In the genomic region with DNA sequence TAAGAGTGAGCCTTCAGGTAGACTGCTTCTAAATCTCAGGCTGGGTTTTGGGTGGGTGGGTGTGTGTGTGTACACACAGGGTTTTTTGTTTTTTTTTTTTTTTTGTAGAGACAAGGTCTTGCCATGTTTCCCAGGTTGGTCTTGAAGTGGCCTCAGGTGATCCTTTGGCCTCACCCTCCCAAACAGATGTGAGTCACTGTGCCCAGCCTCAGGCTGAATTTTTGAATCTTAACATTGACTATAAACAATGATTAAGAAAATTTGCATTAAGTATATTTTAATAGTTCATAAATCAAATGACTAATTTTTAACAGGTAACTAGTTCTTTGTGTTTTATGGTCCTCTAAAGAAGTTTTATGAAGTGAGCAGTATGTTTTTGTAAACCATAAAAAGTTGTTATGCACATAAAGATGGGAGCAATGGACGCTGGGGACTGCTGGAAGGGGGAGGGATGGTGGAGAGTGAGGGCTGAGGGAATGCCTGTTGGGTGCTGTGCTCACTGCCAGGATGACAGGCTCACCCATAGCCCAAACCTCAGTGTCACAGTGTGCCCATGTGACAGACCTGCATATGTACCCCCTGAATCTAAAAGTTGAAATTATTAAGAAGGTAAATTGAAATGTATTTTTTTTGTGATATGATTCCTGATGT, we compare ENCODE assay signal across 38 cellular contexts.
"Had no signal": no experiment of that assay in that cellular context is flagged by ENCODE, and none has a peak within 500 bp of the region (broad histone marks: within the 10 kb centered on the region; RNA-seq: fewer than 3 reads in every experiment).

No MANE protein-coding gene starts in this region.

- H3K4me1 ChIP-seq: ascending aorta had no signal

- ATAC-seq: activated CD4-positive, alpha-beta T cell treated with anti-CD3 and anti-CD28 coated beads for 36 hours; activated CD4-positive, CD25-positive, alpha-beta regulatory T cell treated with anti-CD3 and anti-CD28 coated beads, Interleukin-2, amount 50 U/mL, for 24 hours; activated CD8-positive, alpha-beta memory T cell treated with anti-CD3 and anti-CD28 coated beads, Interleukin-2, amount 10 ng/mL, durations not matched to agents 7 days and 5 days; activated CD8-positive, alpha-beta T cell treated with anti-CD3 and anti-CD28 coated beads, Interleukin-2, amount 10 ng/mL, durations not matched to agents 7 days and 5 days; activated naive CD8-positive, alpha-beta T cell treated with anti-CD3 and anti-CD28 coated beads, Interleukin-2, amount 50 U/mL, for 24 hours; WTC11 had no signal

- H3K27me3 Mint-ChIP-seq: activated CD4-positive, alpha-beta memory T cell treated with anti-CD3 and anti-CD28 coated beads, Interleukin-2, amount 10 ng/mL, durations not matched to agents 7 days and 5 days; activated CD4-positive, alpha-beta T cell treated with anti-CD3 and anti-CD28 coated beads for 36 hours; activated CD4-positive, alpha-beta T cell treated with anti-CD3 and anti-CD28 coated beads, Interleukin-2, amount 10 ng/mL, durations not matched to agents 7 days and 5 days; activated CD8-positive, alpha-beta memory T cell treated with anti-CD3 and anti-CD28 coated beads, Interleukin-2, amount 10 ng/mL, durations not matched to agents 7 days and 5 days; activated naive CD4-positive, alpha-beta T cell treated with anti-CD3 and anti-CD28 coated beads, Interleukin-2, amount 10 ng/mL, durations not matched to agents 7 days and 5 days; activated naive CD4-positive, alpha-beta T cell treated with anti-CD3 and anti-CD28 coated beads, Interleukin-2, amount 50 U/mL, for 24 hours; activated naive CD8-positive, alpha-beta T cell; activated naive CD8-positive, alpha-beta T cell treated with anti-CD3 and anti-CD28 coated beads, Interleukin-2, amount 10 ng/mL, durations not matched to agents 7 days and 5 days; activated naive CD8-positive, alpha-beta T cell treated with anti-CD3 and anti-CD28 coated beads, Interleukin-2, amount 50 U/mL, for 24 hours; activated T-cell treated with anti-CD3 and anti-CD28 coated beads, Interleukin-2, amount 50 U/mL, for 24 hours; brain; central memory CD8-positive, alpha-beta T cell had no signal

- H3K27ac ChIP-seq: ascending aorta, cardiac muscle cell, WERI-Rb-1 had no signal

- H3K4me1 Mint-ChIP-seq: activated CD4-positive, alpha-beta memory T cell treated with anti-CD3 and anti-CD28 coated beads, Interleukin-2, amount 10 ng/mL, durations not matched to agents 7 days and 5 days; activated CD4-positive, alpha-beta T cell treated with anti-CD3 and anti-CD28 coated beads for 36 hours; activated CD4-positive, alpha-beta T cell treated with anti-CD3 and anti-CD28 coated beads, Interleukin-2, amount 10 ng/mL, durations not matched to agents 7 days and 5 days; activated CD8-positive, alpha-beta memory T cell treated with anti-CD3 and anti-CD28 coated beads, Interleukin-2, amount 10 ng/mL, durations not matched to agents 7 days and 5 days; activated naive CD4-positive, alpha-beta T cell treated with anti-CD3 and anti-CD28 coated beads, Interleukin-2, amount 10 ng/mL, durations not matched to agents 7 days and 5 days; activated naive CD4-positive, alpha-beta T cell treated with anti-CD3 and anti-CD28 coated beads, Interleukin-2, amount 50 U/mL, for 24 hours; activated naive CD8-positive, alpha-beta T cell treated with anti-CD3 and anti-CD28 coated beads, Interleukin-2, amount 10 ng/mL, durations not matched to agents 7 days and 5 days; activated naive CD8-positive, alpha-beta T cell treated with anti-CD3 and anti-CD28 coated beads, Interleukin-2, amount 50 U/mL, for 24 hours; brain; central memory CD8-positive, alpha-beta T cell; WTC11 had no signal

- H3K27me3 ChIP-seq: ascending aorta, cardiac muscle cell had no signal

- H3K4me3 ChIP-seq: ascending aorta, cardiac muscle cell had no signal

- H3K4me3 Mint-ChIP-seq: activated CD4-positive, alpha-beta memory T cell treated with anti-CD3 and anti-CD28 coated beads, Interleukin-2, amount 10 ng/mL, durations not matched to agents 7 days and 5 days; activated CD4-positive, alpha-beta T cell treated with anti-CD3 and anti-CD28 coated beads for 36 hours; activated CD4-positive, alpha-beta T cell treated with anti-CD3 and anti-CD28 coated beads, Interleukin-2, amount 10 ng/mL, durations not matched to agents 7 days and 5 days; activated CD8-positive, alpha-beta memory T cell treated with anti-CD3 and anti-CD28 coated beads, Interleukin-2, amount 10 ng/mL, durations not matched to agents 7 days and 5 days; activated CD8-positive, alpha-beta T cell treated with anti-CD3 and anti-CD28 coated beads, Interleukin-2, amount 10 ng/mL, durations not matched to agents 7 days and 5 days; activated naive CD4-positive, alpha-beta T cell treated with anti-CD3 and anti-CD28 coated beads, Interleukin-2, amount 10 ng/mL, durations not matched to agents 7 days and 5 days; activated naive CD4-positive, alpha-beta T cell treated with anti-CD3 and anti-CD28 coated beads, Interleukin-2, amount 50 U/mL, for 24 hours; activated naive CD8-positive, alpha-beta T cell; activated naive CD8-positive, alpha-beta T cell treated with anti-CD3 and anti-CD28 coated beads, Interleukin-2, amount 10 ng/mL, durations not matched to agents 7 days and 5 days; activated naive CD8-positive, alpha-beta T cell treated with anti-CD3 and anti-CD28 coated beads, Interleukin-2, amount 50 U/mL, for 24 hours; activated T-cell treated with anti-CD3 and anti-CD28 coated beads, Interleukin-2, amount 50 U/mL, for 24 hours; brain; central memory CD8-positive, alpha-beta T cell; T-helper 1 cell treated with Interleukin-12 subunit alpha and Interleukin-12 subunit beta and Interleukin-4 antibody, amounts not matched to agents 30 μg/mL and 1 μg/mL, for 36 hours; T-helper 2 cell treated with Interferon-gamma antibody and Interleukin-4, amounts not matched to agents 5 μg/mL and 100 μg/mL, for 36 hours; WTC11 had no signal

- H3K36me3 ChIP-seq: WERI-Rb-1 had no signal

- DNase-seq: activated CD4-positive, alpha-beta memory T cell treated with anti-CD3 and anti-CD28 coated beads, Interleukin-2, amount 10 ng/mL, durations not matched to agents 7 days and 5 days; activated CD4-positive, alpha-beta T cell treated with anti-CD3 and anti-CD28 coated beads for 1 hour; activated CD4-positive, alpha-beta T cell treated with anti-CD3 and anti-CD28 coated beads for 36 hours; activated CD4-positive, alpha-beta T cell treated with anti-CD3 and anti-CD28 coated beads for 48 hours; activated CD4-positive, alpha-beta T cell treated with anti-CD3 and anti-CD28 coated beads, Interleukin-2, amount 10 ng/mL, durations not matched to agents 7 days and 5 days; activated CD4-positive, alpha-beta T cell treated with anti-CD3 and anti-CD28 coated beads, Interleukin-2, amount 50 U/mL, for 48 hours; activated CD4-positive, CD25-positive, alpha-beta regulatory T cell; activated CD8-positive, alpha-beta memory T cell treated with anti-CD3 and anti-CD28 coated beads for 24 hours; activated CD8-positive, alpha-beta memory T cell treated with anti-CD3 and anti-CD28 coated beads, Interleukin-2, amount 10 ng/mL, durations not matched to agents 7 days and 5 days; activated CD8-positive, alpha-beta memory T cell treated with anti-CD3 and anti-CD28 coated beads, Interleukin-2, amount 50 U/mL, for 48 hours; activated CD8-positive, alpha-beta T cell treated with anti-CD3 and anti-CD28 coated beads, Interleukin-2, amount 10 ng/mL, durations not matched to agents 7 days and 5 days; activated effector memory CD4-positive, alpha-beta T cell treated with Interleukin-2 at 50 U/mL for 16 hours; activated gamma-delta T cell; activated naive CD4-positive, alpha-beta T cell treated with anti-CD3 and anti-CD28 coated beads, Interleukin-2, amount 10 ng/mL, durations not matched to agents 7 days and 5 days; activated naive CD4-positive, alpha-beta T cell treated with Interleukin-2 at 50 U/mL for 16 hours; activated naive CD8-positive, alpha-beta T cell treated with anti-CD3 and anti-CD28 coated beads, Interleukin-2, amount 10 ng/mL, durations not matched to agents 7 days and 5 days; activated naive CD8-positive, alpha-beta T cell treated with anti-CD3 and anti-CD28 coated beads, Interleukin-2, amount 50 U/mL, for 24 hours; activated T-cell treated with anti-CD3 and anti-CD28 coated beads, Interleukin-2, amount 50 U/mL, for 24 hours; activated T-cell treated with anti-CD3 and anti-CD28 coated beads, Interleukin-2, amount 50 U/mL, for 48 hours; amygdala; anterior cingulate cortex; caudate nucleus; cerebellar nuclear complex; T-helper 1 cell; T-helper 2 cell; T-helper 9 cell; WERI-Rb-1 had no signal

- H3K27ac Mint-ChIP-seq: activated CD4-positive, alpha-beta memory T cell treated with anti-CD3 and anti-CD28 coated beads, Interleukin-2, amount 10 ng/mL, durations not matched to agents 7 days and 5 days; activated CD4-positive, alpha-beta T cell treated with anti-CD3 and anti-CD28 coated beads for 36 hours; activated CD4-positive, alpha-beta T cell treated with anti-CD3 and anti-CD28 coated beads, Interleukin-2, amount 10 ng/mL, durations not matched to agents 7 days and 5 days; activated CD8-positive, alpha-beta memory T cell treated with anti-CD3 and anti-CD28 coated beads, Interleukin-2, amount 10 ng/mL, durations not matched to agents 7 days and 5 days; activated CD8-positive, alpha-beta T cell treated with anti-CD3 and anti-CD28 coated beads, Interleukin-2, amount 10 ng/mL, durations not matched to agents 7 days and 5 days; activated naive CD4-positive, alpha-beta T cell treated with anti-CD3 and anti-CD28 coated beads, Interleukin-2, amount 10 ng/mL, durations not matched to agents 7 days and 5 days; activated naive CD4-positive, alpha-beta T cell treated with anti-CD3 and anti-CD28 coated beads, Interleukin-2, amount 50 U/mL, for 24 hours; activated naive CD8-positive, alpha-beta T cell; activated naive CD8-positive, alpha-beta T cell treated with anti-CD3 and anti-CD28 coated beads, Interleukin-2, amount 10 ng/mL, durations not matched to agents 7 days and 5 days; activated naive CD8-positive, alpha-beta T cell treated with anti-CD3 and anti-CD28 coated beads, Interleukin-2, amount 50 U/mL, for 24 hours; activated T-cell treated with anti-CD3 and anti-CD28 coated beads, Interleukin-2, amount 50 U/mL, for 24 hours; activated T-helper 2 cell treated with anti-CD3 and anti-CD28 coated beads, Interferon-gamma antibody, Interleukin-2, Interleukin-4, amounts not matched to agents 10 μg/mL and 5 μg/mL and 100 μg/mL, durations not matched to agents 14 hours and 24 hours and 36 hours; brain; T-helper 1 cell treated with Interleukin-12 subunit alpha and Interleukin-12 subunit beta and Interleukin-4 antibody, amounts not matched to agents 30 μg/mL and 1 μg/mL, for 36 hours; T-helper 2 cell treated with Interferon-gamma antibody and Interleukin-4, amounts not matched to agents 5 μg/mL and 100 μg/mL, for 36 hours; WTC11 had no signal
